ENCODE assay signal across 19 cellular contexts in the genomic region with DNA sequence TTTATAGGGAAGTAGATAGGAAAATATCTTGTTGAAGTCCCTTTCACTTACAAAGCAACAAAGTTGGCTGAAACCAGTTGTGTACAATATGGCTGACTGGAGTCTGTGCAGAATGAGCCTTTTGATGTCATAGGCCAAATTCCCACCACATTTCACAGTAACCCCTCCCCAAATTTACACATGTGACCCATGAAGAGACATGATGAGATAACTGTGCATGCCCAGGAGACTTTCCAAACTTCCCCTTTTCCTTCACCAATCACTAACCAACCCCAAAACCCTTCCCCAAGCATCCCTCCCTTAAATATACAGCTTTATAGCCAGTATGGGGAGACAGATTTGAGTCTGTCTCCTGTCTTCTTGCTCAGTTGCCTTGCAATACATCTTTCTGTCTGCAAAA.
"Had no signal": no experiment of that assay in that cellular context is flagged by ENCODE, and none has a peak within 500 bp of the region (broad histone marks: within the 10 kb centered on the region; RNA-seq: fewer than 3 reads in every experiment).

No MANE protein-coding gene starts in this region.

- H3K4me1 ChIP-seq: ascending aorta, left lung, prostate gland, right atrium auricular region, suprapubic skin, transverse colon, vagina had no signal

- H3K27ac ChIP-seq: ascending aorta, coronary artery, left lung, prostate gland, right atrium auricular region, suprapubic skin, transverse colon, vagina had no signal

- H3K9me3 ChIP-seq: ascending aorta, left lung, prostate gland, right atrium auricular region, suprapubic skin, transverse colon, vagina had no signal

- ATAC-seq: activated T-cell treated with anti-CD3 and anti-CD28 coated beads, Interleukin-2, amount 50 U/mL, for 72 hours; left lung; stimulated activated naive CD8-positive, alpha-beta T cell treated with anti-CD3 and anti-CD28 coated beads, Interleukin-15, amount 100 ng/mL, for 72 hours had no signal

- H3K4me3 ChIP-seq: ascending aorta, coronary artery, left lung, prostate gland, right atrium auricular region, suprapubic skin, transverse colon, vagina had no signal

- FAIRE-seq: keratinocyte had no signal

- H3K36me3 ChIP-seq: ascending aorta, left lung, prostate gland, right atrium auricular region, suprapubic skin, transverse colon, vagina had no signal

- H3K27me3 ChIP-seq: ascending aorta, left lung, right atrium auricular region, transverse colon, vagina had no signal

- DNase-seq: activated CD4-positive, alpha-beta T cell treated with anti-CD3 and anti-CD28 coated beads, Interleukin-2, amount 50 U/mL, for 1 hour; activated CD8-positive, alpha-beta memory T cell treated with anti-CD3 and anti-CD28 coated beads for 24 hours; activated CD8-positive, alpha-beta memory T cell treated with anti-CD3 and anti-CD28 coated beads, Interleukin-2, amount 50 U/mL, for 48 hours; activated effector memory CD4-positive, alpha-beta T cell treated with anti-CD3 and anti-CD28 coated beads, Interleukin-2, amount 50 U/mL, for 16 hours; activated T-cell treated with anti-CD3 and anti-CD28 coated beads, Interleukin-2, amount 50 U/mL, for 72 hours; glutamatergic neuron; left lung; naive B cell; stimulated activated CD4-positive, alpha-beta T cell treated with anti-CD3 and anti-CD28 coated beads, Interleukin-2, amount 100 ng/mL, for 48 hours; stimulated activated naive CD8-positive, alpha-beta T cell treated with anti-CD3 and anti-CD28 coated beads, Interleukin-15, amount 100 ng/mL, for 72 hours; T1000; transverse colon had no signal
